ENCODE assay signal across 10 cellular contexts in genomic region chr7:77903597-77903996, GRCh38.
DNase-seq lines count a peak whose midpoint lies in the region; ATAC-seq and TF ChIP-seq lines count a peak whose summit lies in the region.
"Had no signal": no experiment of that assay in that cellular context is flagged by ENCODE, and none has a peak within 500 bp of the region (broad histone marks: within the 10 kb centered on the region; RNA-seq: fewer than 3 reads in every experiment).

No MANE protein-coding gene starts in this region.

- CTCF ChIA-PET in AG04450 (lab: Charles Lee): interaction anchor here (0.9 to 1.5 kb wide), 3 partner anchors 10 to 144 kb away, joined by 3 to 6 read pairs (median 3); no protein-coding TSS in a partner anchor

- no peak for ATAC-seq in GM19023 (IDR thresholded peaks at IDR 0.05; ENCODE audit: unreplicated experiment)

- DNase-seq in AG04450 (ENCODE audit: low read depth, low spot score): no peak
- peak; percentile 20 for DNase-seq in LHCN-M2 (ENCODE audit: low read depth)
- peak; percentile 21 for DNase-seq in dedifferentiated amniotic fluid mesenchymal stem cell (ENCODE audit: extremely low spot score)
- no peak for DNase-seq in NCI-H345 treated with DMSO at 0.1 percent for 48 hours (lab: John Stamatoyannopoulos, UW; ENCODE audit: unreplicated experiment)
- DNase-seq in NCI-H1092 (lab: John Stamatoyannopoulos, UW): no peak
- no peak for DNase-seq in NCI-H1417 treated with DMSO at 0.1 percent for 48 hours (lab: John Stamatoyannopoulos, UW)
- DNase-seq: activated gamma-delta T cell treated with Interleukin-2 at 50 U/mL for 16 hours, NCI-H2227 treated with DMSO at 0.1 percent for 48 hours had no signal

- H3K27ac ChIP-seq in AG04450 (ENCODE audit: low read depth, low read length): no peak overlapping the region

- H3K4me3 ChIP-seq in AG04450 (ENCODE audit: low read depth, low read length): no peak overlapping the region

- H3K9me3 ChIP-seq in AG04450 (ENCODE audit: control insufficient read depth, insufficient read depth, low read length): no peaks in the 10 kb centered on the region

- POLR2A ChIA-PET in AG04450 (lab: Yijun Ruan, JAX): no interaction called here

- TF ChIP-seq CTCF in AG04450 (IDR thresholded peaks at IDR 0.05; ENCODE audit: low read depth, low read length) (peak; percentile 20; the same call in 1 of the 2 replicates), GM12874 (IDR thresholded peaks at IDR 0.05; ENCODE audit: insufficient read depth, low read depth, low read length) (peak; percentile 54)

- H3K27me3 ChIP-seq in AG04450 (ENCODE audit: control insufficient read depth, insufficient read depth, low read length): no peaks in the 10 kb centered on the region

Comparison
In these comparisons a context has a peak if more than half of its experiments do, and no peak if none do; other contexts are left out.
1. DNase-seq: peak in LHCN-M2 (single experiment) and dedifferentiated amniotic fluid mesenchymal stem cell (single experiment); none in AG04450 (single experiment), NCI-H345 treated with DMSO at 0.1 percent for 48 hours (single experiment), NCI-H1092 (single experiment) and NCI-H1417 treated with DMSO at 0.1 percent for 48 hours (single experiment).